ENCODE assay signal across 8 cellular contexts in genomic region chr16:65122974-65123845, GRCh38. TPM values are rescaled to one million over a fixed set of nuclear protein-coding genes. Genes with fewer than 3 reads are reported as not detected.
A peak's percentile ranks its signal among the peaks of the same experiment; 100 is the strongest.
DNase-seq lines count a peak whose midpoint lies in the region; ATAC-seq and TF ChIP-seq lines count a peak whose summit lies in the region.

No MANE protein-coding gene starts in this region.

- no peak overlapping the region for H3K27ac ChIP-seq in Panc1 (ENCODE audit: low read length)

- peaks cover 6% of the 10 kb centered on the region for H3K36me3 Mint-ChIP-seq in nephron (ENCODE audit: low read depth)
- H3K36me3 Mint-ChIP-seq in activated CD8-positive, alpha-beta T cell treated with anti-CD3 and anti-CD28 coated beads for 36 hours (ENCODE audit: low read depth): no peaks in the 10 kb centered on the region

- H3K27me3 Mint-ChIP-seq in nephron (ENCODE audit: low read depth): peaks cover 19% of the 10 kb centered on the region
- peaks cover 35% of the 10 kb centered on the region for H3K27me3 Mint-ChIP-seq in activated CD8-positive, alpha-beta T cell treated with anti-CD3 and anti-CD28 coated beads for 36 hours

- in situ Hi-C loops in Panc1 (cut with HindIII; ENCODE audit: low pct_unique_long_range_greater_than_20kb, low sequenced_read_pairs): no loop called here

- peak overlapping the region; percentile 96 to 100 (median 99) for H3K27ac Mint-ChIP-seq in nephron
- no peak overlapping the region for H3K27ac Mint-ChIP-seq in activated CD8-positive, alpha-beta T cell treated with anti-CD3 and anti-CD28 coated beads for 36 hours

- no TSS peak for BruUV-seq in Panc1 (replicated peaks; lab: Mats Ljungman, UMichigan)

- POLR2A ChIA-PET in AG04449 (lab: Yijun Ruan, JAX) (interaction anchor here (0.5 to 2.0 kb wide), 15 partner anchors 53 to 1144 kb away, joined by 3 to 10 read pairs (median 3); no protein-coding TSS in a partner anchor), Panc1 (lab: Charles Lee) (no interaction called here)
- POLR2A ChIA-PET in activated CD8-positive, alpha-beta T cell treated with anti-CD3 and anti-CD28 coated beads for 36 hours (lab: Charles Lee): no interaction called here

- CTCF ChIA-PET in AG04449 (lab: Yijun Ruan, JAX): interaction anchor here (1.0 to 2.5 kb wide), 8 partner anchors 18 to 1148 kb away, joined by 3 to 12 read pairs (median 4); no protein-coding TSS in a partner anchor
- CTCF ChIA-PET in Panc1 (lab: Charles Lee): no interaction called here
- CTCF ChIA-PET in activated CD8-positive, alpha-beta T cell treated with anti-CD3 and anti-CD28 coated beads for 36 hours (lab: Charles Lee): no interaction called here

- H3K4me1 Mint-ChIP-seq in nephron: peaks cover 29% of the 10 kb centered on the region
- H3K4me1 Mint-ChIP-seq in activated CD8-positive, alpha-beta T cell treated with anti-CD3 and anti-CD28 coated beads for 36 hours (ENCODE audit: low read depth): no peaks in the 10 kb centered on the region

- H3K4me1 ChIP-seq in Panc1 (ENCODE audit: control insufficient read depth, insufficient read depth, low read length): 0 out of 2 replicates have a peak, but pooled peaks cover 3% of the 10 kb centered on the region

- no peaks in the 10 kb centered on the region for H3K9me3 ChIP-seq in Panc1 (ENCODE audit: control insufficient read depth, insufficient read depth, low read depth, low read length)

- no peak for TF ChIP-seq POLR2A in GM18505 (IDR thresholded peaks at IDR 0.05; ENCODE audit: borderline replicate concordance, extremely low read depth, insufficient read depth, insufficient read length)

- intact Hi-C loops in Panc1 (cut with micrococcal nuclease; ENCODE audit: unreplicated experiment): no loop called here
- intact Hi-C loops in activated CD8-positive, alpha-beta T cell treated with anti-CD3 and anti-CD28 coated beads for 36 hours (cut with micrococcal nuclease): no loop called here

- DNase-seq in AG04449 (ENCODE audit: low read depth, low spot score): no peak
- DNase-seq in Panc1 (ENCODE audit: low read depth, low spot score): no peak
- DNase-seq in fibroblast of pulmonary artery (ENCODE audit: low read depth): peak; percentile 64
- DNase-seq in mesenteric fat pad (ENCODE audit: low spot score): no peak
- no peak for DNase-seq in activated CD8-positive, alpha-beta T cell treated with anti-CD3 and anti-CD28 coated beads for 36 hours
- no peak for DNase-seq in NCI-H345 (lab: John Stamatoyannopoulos, UW)

- no peaks in the 10 kb centered on the region for H3K36me3 ChIP-seq in Panc1 (ENCODE audit: control insufficient read depth, insufficient read depth, low read length)

- H3K4me3 ChIP-seq in AG04449 (ENCODE audit: low read depth, low read length): peak overlapping the region; percentile 76
- peak overlapping the region; percentile 35 to 53 for H3K4me3 ChIP-seq in Panc1 (ENCODE audit: low read depth in 2 of 2, low read length in 2 of 2)
- peak overlapping the region; percentile 94 for H3K4me3 ChIP-seq in fibroblast of pulmonary artery (replicated peaks; ENCODE audit: low read depth, low read length)

- H3K4me3 Mint-ChIP-seq in nephron: peak overlapping the region; percentile 97 to 99 (median 99)
- no peak overlapping the region for H3K4me3 Mint-ChIP-seq in activated CD8-positive, alpha-beta T cell treated with anti-CD3 and anti-CD28 coated beads for 36 hours

- TF ChIP-seq CTCF in AG04449 (IDR thresholded peaks at IDR 0.05; ENCODE audit: insufficient read depth, low read length, missing control alignments): no peak
- no peak for TF ChIP-seq CTCF in Panc1 (IDR thresholded peaks at IDR 0.05)
- no peak for TF ChIP-seq CTCF in fibroblast of pulmonary artery (IDR thresholded peaks at IDR 0.05; ENCODE audit: low read length, missing control alignments)
- TF ChIP-seq CTCF in nephron (IDR thresholded peaks at IDR 0.05; ENCODE audit: unreplicated experiment in 3 of 3): no peak
- no peak for TF ChIP-seq CTCF in activated CD8-positive, alpha-beta T cell treated with anti-CD3 and anti-CD28 coated beads for 36 hours (IDR thresholded peaks at IDR 0.05)

- H3K9me3 Mint-ChIP-seq in nephron: peaks cover 3% of the 10 kb centered on the region
- H3K9me3 Mint-ChIP-seq in activated CD8-positive, alpha-beta T cell treated with anti-CD3 and anti-CD28 coated beads for 36 hours: no peaks in the 10 kb centered on the region

- ATAC-seq in Panc1: no peak
- no peak for ATAC-seq in activated CD8-positive, alpha-beta T cell treated with anti-CD3 and anti-CD28 coated beads for 36 hours
- ATAC-seq in GM18505 (IDR thresholded peaks at IDR 0.05; ENCODE audit: unreplicated experiment): no peak

- H3K27me3 ChIP-seq in Panc1 (ENCODE audit: control insufficient read depth, insufficient read depth, low read length): peaks cover 7% of the 10 kb centered on the region

RNA-seq across cellular contexts. Expression of gene CDH11, which starts 1.3 kb away (rescaled TPM):
- total RNA-seq in Panc1 (2021; ENCODE audit: unreplicated experiment): 0.64 TPM
- polyA plus RNA-seq in Panc1 (2012; ENCODE audit: insufficient read length): 1.2 TPM
- total RNA-seq in mesenteric fat pad: 23.7 TPM
- total RNA-seq in activated CD8-positive, alpha-beta T cell treated with anti-CD3 and anti-CD28 coated beads for 36 hours: not detected

Comparison
In these comparisons a context has a peak if more than half of its experiments do, and no peak if none do; other contexts are left out.
1. H3K4me3 ChIP-seq: peak in every context shown above with its lines; median percentile 94 in fibroblast of pulmonary artery; 76 in AG04449; 44 in Panc1.
2. RNA of gene CDH11, which starts 1.3 kb away (total RNA-seq): 23.7 TPM in mesenteric fat pad (single experiment); 0.64 TPM in Panc1 (single experiment) and not detected in activated CD8-positive, alpha-beta T cell treated with anti-CD3 and anti-CD28 coated beads for 36 hours; every median in the first group is over 10 times any median in the second.